Comparison of ENCODE assay signal across 8 cellular contexts in the genomic region with DNA sequence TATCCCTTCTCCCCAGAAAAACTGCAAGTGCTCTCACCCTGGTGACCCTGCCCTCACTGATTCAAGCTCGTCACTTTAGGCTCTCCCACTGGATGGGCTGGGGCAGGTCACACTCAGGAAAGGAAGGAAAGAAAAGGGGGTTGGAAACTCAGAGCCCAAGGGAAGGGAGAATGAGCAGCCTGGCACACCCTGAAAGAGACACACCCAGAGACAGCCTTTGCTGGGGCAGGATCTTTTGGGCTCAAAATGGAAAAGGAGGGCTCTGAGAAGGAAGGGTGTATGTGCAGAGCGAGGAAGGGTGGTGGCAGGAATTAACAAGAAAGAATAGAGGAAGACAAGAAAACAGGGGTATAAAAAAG. TPM values are rescaled to one million over a fixed set of nuclear protein-coding genes. Genes with fewer than 3 reads are reported as not detected.
DNase-seq lines count a peak whose midpoint lies in the region; ATAC-seq and TF ChIP-seq lines count a peak whose summit lies in the region.

No MANE protein-coding gene starts in this region.

- peak overlapping the region; percentile 82 to 89 (median 89) for H3K4me3 Mint-ChIP-seq in nephron

- no peaks in the 10 kb centered on the region for H3K27me3 ChIP-seq in BJ (ENCODE audit: control insufficient read depth, insufficient read depth, low read length)

- no peaks in the 10 kb centered on the region for H3K9me3 Mint-ChIP-seq in nephron

- peak overlapping the region; percentile 53 to 81 (median 61) for H3K27ac Mint-ChIP-seq in nephron

- TF ChIP-seq CTCF in BJ (IDR thresholded peaks at IDR 0.05; ENCODE audit: insufficient read depth, low read depth, low read length) (no peak), nephron (IDR thresholded peaks at IDR 0.05; ENCODE audit: unreplicated experiment in 3 of 3) (no peak)

- DNase-seq in BJ (ENCODE audit: low read depth) (no peak), NAMALWA (ENCODE audit: low spot score) (peak; percentile 45), dermis blood vessel endothelial cell (peak; percentile 20), ureter (ENCODE audit: low spot score) (no peak), left lobe of liver (ENCODE audit: low spot score) (no peak)

- CTCF ChIA-PET in BJ (lab: Yijun Ruan, JAX), result interaction anchor here (1.0 to 17.2 kb wide), 5 partner anchors 10 to 402 kb away, joined by 3 to 387 read pairs (median 4); a partner anchor contains a TSS

- no peak for ATAC-seq in GM19035 (IDR thresholded peaks at IDR 0.05; ENCODE audit: unreplicated experiment)
- no peak for ATAC-seq in HG03139 (IDR thresholded peaks at IDR 0.05; ENCODE audit: unreplicated experiment)
- ATAC-seq in left lobe of liver, result no peak

- H3K36me3 ChIP-seq in BJ (ENCODE audit: control insufficient read depth, insufficient read depth, low read length), result peaks cover 9% of the 10 kb centered on the region

- peaks cover 22% of the 10 kb centered on the region for H3K36me3 Mint-ChIP-seq in nephron (ENCODE audit: low read depth)

- POLR2A ChIA-PET in BJ (lab: Charles Lee), result no interaction called here

- H3K4me1 Mint-ChIP-seq in nephron, result peaks cover 81% of the 10 kb centered on the region

- H3K27me3 Mint-ChIP-seq in nephron (ENCODE audit: low read depth), result peaks cover 1% of the 10 kb centered on the region

- peak overlapping the region; percentile 87 for H3K4me3 ChIP-seq in BJ (ENCODE audit: low read depth, low read length)

RNA-seq across cellular contexts. Expression of a gene that starts 2.5 kb away (rescaled TPM):
- polyA plus RNA-seq in BJ (2011; rRNA removed), result 87.5 and 121 TPM in 2 replicates
- 63.2 and 74.2 TPM in 2 replicates for polyA minus RNA-seq in BJ (2011; rRNA and poly(A)+ RNA removed)
- total RNA-seq in dermis blood vessel endothelial cell (41.7 and 64.8 TPM in 2 replicates), ureter (31.5 TPM), left lobe of liver (10.6 TPM)

RNA-seq across cellular contexts. Expression of a gene that starts 6.8 kb away (rescaled TPM):
- polyA plus RNA-seq in BJ (2011; rRNA removed), result 12.6 and 19.7 TPM in 2 replicates
- 8.8 and 13.5 TPM in 2 replicates for polyA minus RNA-seq in BJ (2011; rRNA and poly(A)+ RNA removed)
- total RNA-seq in dermis blood vessel endothelial cell (3.1 and 4.6 TPM in 2 replicates), ureter (12.3 TPM), left lobe of liver (1.8 TPM)

RNA-seq across cellular contexts. Expression of a gene that starts 11.2 kb away (rescaled TPM):
- 25.1 and 44.5 TPM in 2 replicates for polyA plus RNA-seq in BJ (2011; rRNA removed)
- 26.6 and 33.1 TPM in 2 replicates for polyA minus RNA-seq in BJ (2011; rRNA and poly(A)+ RNA removed)
- 39.3 and 52.6 TPM in 2 replicates for total RNA-seq in dermis blood vessel endothelial cell
- 31.5 TPM for total RNA-seq in ureter
- total RNA-seq in left lobe of liver, result 15.2 TPM

RNA-seq across cellular contexts. Expression of a gene that starts 33.1 kb away (rescaled TPM):
- 5.1 and 7.5 TPM in 2 replicates for polyA plus RNA-seq in BJ (2011; rRNA removed)
- 5.0 and 24.5 TPM in 2 replicates for polyA minus RNA-seq in BJ (2011; rRNA and poly(A)+ RNA removed)
- total RNA-seq in dermis blood vessel endothelial cell, result 6.3 and 12.5 TPM in 2 replicates
- total RNA-seq in ureter, result 41.1 TPM
- total RNA-seq in left lobe of liver, result 13.7 TPM

RNA-seq across cellular contexts. Expression of a gene that starts 36.2 kb away (rescaled TPM):
- polyA plus RNA-seq in BJ (2011; rRNA removed), result 1,140 and 1,840 TPM in 2 replicates
- 739 and 1,365 TPM in 2 replicates for polyA minus RNA-seq in BJ (2011; rRNA and poly(A)+ RNA removed)
- 301 and 692 TPM in 2 replicates for total RNA-seq in dermis blood vessel endothelial cell
- 357 TPM for total RNA-seq in ureter
- total RNA-seq in left lobe of liver, result 219 TPM

Comparison
In these comparisons a context has a peak if more than half of its experiments do, and no peak if none do; other contexts are left out.
1. DNase-seq: peak in NAMALWA (single experiment) and dermis blood vessel endothelial cell (single experiment); none in BJ (single experiment), ureter (single experiment) and left lobe of liver (single experiment).